Comparison of ENCODE assay signal across 1 cellular context in the genomic region with DNA sequence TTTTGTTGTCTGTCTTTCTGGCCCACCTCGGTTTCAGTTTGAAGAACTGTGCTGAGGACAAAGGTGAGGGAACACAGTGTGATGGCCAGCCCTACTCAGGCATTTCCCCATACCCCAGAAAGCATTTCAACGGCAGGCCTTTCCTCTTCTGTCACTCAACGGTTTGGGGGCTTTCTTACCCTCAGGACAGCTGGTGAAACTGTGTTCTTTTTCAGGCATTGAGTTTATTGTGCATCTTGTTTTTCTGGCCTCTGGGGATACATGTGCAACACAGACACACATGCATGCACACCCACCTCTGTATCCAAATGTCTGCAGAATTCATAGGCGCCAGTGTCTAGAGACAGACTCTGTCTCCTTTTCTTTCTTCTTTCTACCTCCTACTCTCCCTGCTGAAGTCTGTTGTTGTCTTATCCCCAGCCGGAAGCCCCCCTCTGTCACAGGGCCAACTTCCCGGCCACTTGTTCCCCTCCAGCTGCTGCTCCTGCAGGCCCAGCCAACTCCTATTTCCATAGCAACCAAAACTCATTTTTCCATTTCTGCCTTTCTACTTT.
TF ChIP-seq lines count a peak whose summit lies in the region.

No MANE protein-coding gene starts in this region.

TF ChIP-seq in WTC11, 78 proteins besides CTCF, POLR2A, EP300 and RAD21 (continued from another document):
- no peak for TF ChIP-seq AFF4 (CRISPR knock-in tag; IDR thresholded peaks at IDR 0.05; ENCODE audit: borderline replicate concordance)
- TF ChIP-seq JUN (CRISPR knock-in tag; IDR thresholded peaks at IDR 0.05) = no peak
- TF ChIP-seq ZNF317 (CRISPR knock-in tag; IDR thresholded peaks at IDR 0.05; ENCODE audit: borderline replicate concordance, low read depth) = no peak
TF ChIP-seq in WTC11: peak in this region for 0.
